18 cellular contexts compared by ENCODE assay signal in genomic region chr14:71206123-71206522, GRCh38.
A peak's percentile ranks its signal among the peaks of the same experiment; 100 is the strongest.
DNase-seq lines count a peak whose midpoint lies in the region; ATAC-seq lines count a peak whose summit lies in the region.
"Had no signal": no experiment of that assay in that cellular context is flagged by ENCODE, and none has a peak within 500 bp of the region (broad histone marks: within the 10 kb centered on the region; RNA-seq: fewer than 3 reads in every experiment).

No MANE protein-coding gene starts in this region.

- H3K4me1 ChIP-seq in GM23248 (ENCODE audit: insufficient read depth), result peaks cover 9% of the 10 kb centered on the region
- H3K4me1 ChIP-seq: BLaER1, SJSA1 had no signal

- peak overlapping the region; percentile 16 for H3K4me2 ChIP-seq in GM23248 (ENCODE audit: unreplicated experiment)
- H3K4me2 ChIP-seq: BLaER1, KMS-11 had no signal

- no peaks in the 10 kb centered on the region for H3K9me3 ChIP-seq in GM23248 (ENCODE audit: low read depth)
- H3K9me3 ChIP-seq: BLaER1, SJSA1 had no signal

- H3K36me3 ChIP-seq in GM23248 (ENCODE audit: low read depth), result no peaks in the 10 kb centered on the region
- H3K36me3 ChIP-seq: BLaER1, SJSA1 had no signal

- H3K27ac ChIP-seq in GM23248, result peak overlapping the region; percentile 66
- H3K27ac ChIP-seq in cingulate gyrus (ENCODE audit: low read depth, low read length), result peak overlapping the region; percentile 49
- H3K27ac ChIP-seq: BLaER1, HL-60, KMS-11, SJSA1 had no signal

- H2AFZ ChIP-seq in GM23248, result no peak overlapping the region

- peak; percentile 43 for ATAC-seq in stimulated activated effector memory CD8-positive, alpha-beta T cell treated with anti-CD3 and anti-CD28 coated beads, Interleukin-12 subunit alpha, Interleukin-12 subunit beta, amount 100 ng/mL, for 72 hours

- peak; percentile 32 for DNase-seq in GM23248
- DNase-seq in RPMI7951 (ENCODE audit: low read depth), result peak; percentile 29
- DNase-seq in stimulated activated effector memory CD8-positive, alpha-beta T cell treated with anti-CD3 and anti-CD28 coated beads, Interleukin-12 subunit alpha, Interleukin-12 subunit beta, amount 100 ng/mL, for 72 hours (ENCODE audit: low spot score in 2 of 2), result no peak
- no peak for DNase-seq in NCI-H1436 treated with DMSO at 0.1 percent for 48 hours (lab: John Stamatoyannopoulos, UW)
- DNase-seq in SHP77 treated with DMSO at 0.1 percent for 48 hours (lab: John Stamatoyannopoulos, UW), result no peak
- DNase-seq in activated CD4-positive, alpha-beta T cell treated with anti-CD3 and anti-CD28 coated beads, Interleukin-2, amount 50 U/mL, for 4 hours, result no peak
- DNase-seq in globus pallidus (ENCODE audit: low spot score), result no peak
- DNase-seq: CD8-positive, alpha-beta memory T cell; GF-D8; H9; NCI-H1105; NCI-H2081 treated with DMSO at 0.1 percent for 48 hours; NCI-H82 had no signal

- peaks cover 3% of the 10 kb centered on the region for H3K9me3 Mint-ChIP-seq in stimulated activated effector memory CD8-positive, alpha-beta T cell treated with anti-CD3 and anti-CD28 coated beads, Interleukin-12 subunit alpha, Interleukin-12 subunit beta, amount 100 ng/mL, for 72 hours

- no peaks in the 10 kb centered on the region for H3K79me2 ChIP-seq in GM23248 (ENCODE audit: insufficient read depth)

- no peak overlapping the region for H3K4me3 ChIP-seq in GM23248
- H3K4me3 ChIP-seq: BLaER1, SJSA1 had no signal

- H3K4me3 Mint-ChIP-seq in stimulated activated effector memory CD8-positive, alpha-beta T cell treated with anti-CD3 and anti-CD28 coated beads, Interleukin-12 subunit alpha, Interleukin-12 subunit beta, amount 100 ng/mL, for 72 hours, result no peak overlapping the region
- H3K4me3 Mint-ChIP-seq: CD8-positive, alpha-beta memory T cell; H9 had no signal

- H3K27me3 ChIP-seq in GM23248 (replicated peaks; ENCODE audit: insufficient read depth), result no peaks in the 10 kb centered on the region
- H3K27me3 ChIP-seq: BLaER1, SJSA1 had no signal

- H3K9me2 ChIP-seq in GM23248 (ENCODE audit: insufficient read depth), result no peaks in the 10 kb centered on the region

- H3F3A ChIP-seq in GM23248 (ENCODE audit: insufficient read depth), result peaks cover 11% of the 10 kb centered on the region; the same call in 1 of the 2 replicates

- no peaks in the 10 kb centered on the region for H3K36me3 Mint-ChIP-seq in stimulated activated effector memory CD8-positive, alpha-beta T cell treated with anti-CD3 and anti-CD28 coated beads, Interleukin-12 subunit alpha, Interleukin-12 subunit beta, amount 100 ng/mL, for 72 hours

- H3K4me1 Mint-ChIP-seq in stimulated activated effector memory CD8-positive, alpha-beta T cell treated with anti-CD3 and anti-CD28 coated beads, Interleukin-12 subunit alpha, Interleukin-12 subunit beta, amount 100 ng/mL, for 72 hours, result peaks cover 4% of the 10 kb centered on the region

- no peak overlapping the region for H3K27ac Mint-ChIP-seq in stimulated activated effector memory CD8-positive, alpha-beta T cell treated with anti-CD3 and anti-CD28 coated beads, Interleukin-12 subunit alpha, Interleukin-12 subunit beta, amount 100 ng/mL, for 72 hours
- H3K27ac Mint-ChIP-seq: H9 had no signal

- no peaks in the 10 kb centered on the region for H4K20me1 ChIP-seq in GM23248 (ENCODE audit: insufficient read depth)
- H4K20me1 ChIP-seq: BLaER1 had no signal

- whole genome bisulfite sequencing in GM23248 (ENCODE audit: low coverage in 1 of 2, low lambda C conversion rate in 2 of 2, missing lambda C conversion rate in 2 of 2), 2 experiments, result 89 to 92% methylated on average over 2 of the region's 2 CpGs

- in situ Hi-C loops in GM23248 (cut with MboI), result no loop called here

- 0 out of 2 replicates have a peak overlapping the region, but pooled peaks have one; percentile 58 for H3K9ac ChIP-seq in GM23248
- H3K9ac ChIP-seq: BLaER1, KMS-11 had no signal

Comparison
In these comparisons a context has a peak if more than half of its experiments do, and no peak if none do; other contexts are left out.
1. DNase-seq: peak in GM23248 (single experiment) and RPMI7951 (single experiment); none in stimulated activated effector memory CD8-positive, alpha-beta T cell treated with anti-CD3 and anti-CD28 coated beads, Interleukin-12 subunit alpha, Interleukin-12 subunit beta, amount 100 ng/mL, for 72 hours (0 of 2), NCI-H1436 treated with DMSO at 0.1 percent for 48 hours (single experiment), SHP77 treated with DMSO at 0.1 percent for 48 hours (single experiment), activated CD4-positive, alpha-beta T cell treated with anti-CD3 and anti-CD28 coated beads, Interleukin-2, amount 50 U/mL, for 4 hours (0 of 2) and globus pallidus (single experiment).